Comparison of ENCODE assay signal across 1 cellular context in genomic region chr6:57317060-57317943, GRCh38.
TF ChIP-seq lines count a peak whose summit lies in the region.

TSS of gene PRIM2 (plus strand) at chr6:57317630. CDS start at chr6:57318446, 816 bp downstream.

TF ChIP-seq in HepG2, 621 proteins besides CTCF, POLR2A, EP300 and RAD21 (continued from another document and continues in another):
- TF ChIP-seq MED1 (CRISPR knock-in tag; IDR thresholded peaks at IDR 0.05) (0 out of 2 replicates have a peak, but pooled peaks have one; percentile 25), KDM1A (CRISPR knock-in tag; IDR thresholded peaks at IDR 0.05) (no peak), SIX4 (CRISPR knock-in tag; IDR thresholded peaks at IDR 0.05) (no peak), FOXK1 (CRISPR knock-in tag; IDR thresholded peaks at IDR 0.05; ENCODE audit: borderline replicate concordance, low read depth) (peak; percentile 45; the same call in 1 of the 2 replicates), ZNF576 (CRISPR knock-in tag; IDR thresholded peaks at IDR 0.05) (no peak), SP1 (IDR thresholded peaks at IDR 0.05) (no peak), SP1 (CRISPR knock-in tag; IDR thresholded peaks at IDR 0.05) (peak; percentile 60), CCDC6 (CRISPR knock-in tag; IDR thresholded peaks at IDR 0.05) (peak; percentile 75; the same call in 1 of the 2 replicates), ZFX (CRISPR knock-in tag; IDR thresholded peaks at IDR 0.05; ENCODE audit: low read depth) (peak; percentile 60), ZNF879 (CRISPR knock-in tag; IDR thresholded peaks at IDR 0.05) (peak; percentile 81; the same call in 1 of the 2 replicates), RFXAP (CRISPR knock-in tag; IDR thresholded peaks at IDR 0.05; ENCODE audit: borderline replicate concordance) (peak; percentile 79; the same call in 1 of the 2 replicates), HOXA3 (CRISPR knock-in tag; IDR thresholded peaks at IDR 0.05) (peak; percentile 79), SP5 (CRISPR knock-in tag; IDR thresholded peaks at IDR 0.05; ENCODE audit: borderline replicate concordance, low read depth) (peak; percentile 79), ZNF407 (CRISPR knock-in tag; IDR thresholded peaks at IDR 0.05; ENCODE audit: not compliant biosample characterization) (peak; percentile 35), JUN (CRISPR knock-in tag; IDR thresholded peaks at IDR 0.05) (peak; percentile 78), MTF2 (CRISPR knock-in tag; IDR thresholded peaks at IDR 0.05; ENCODE audit: borderline replicate concordance) (no peak), ZNF33A (CRISPR knock-in tag; IDR thresholded peaks at IDR 0.05; ENCODE audit: borderline replicate concordance) (peak; percentile 51; the same call in 1 of the 2 replicates), ELF1 (CRISPR knock-in tag; IDR thresholded peaks at IDR 0.05) (peak; percentile 95), ZBTB1 (CRISPR knock-in tag; IDR thresholded peaks at IDR 0.05; ENCODE audit: borderline replicate concordance) (no peak), ERF (CRISPR knock-in tag; IDR thresholded peaks at IDR 0.05) (0 out of 2 replicates have a peak, but pooled peaks have one; percentile 52), IRX3 (CRISPR knock-in tag; IDR thresholded peaks at IDR 0.05; ENCODE audit: borderline replicate concordance, low read depth) (0 out of 2 replicates have a peak, but pooled peaks have one; percentile 15), ESRRA (CRISPR knock-in tag; IDR thresholded peaks at IDR 0.05; ENCODE audit: low read depth) (0 out of 2 replicates have a peak, but pooled peaks have one; percentile 30), GFI1 (CRISPR knock-in tag; IDR thresholded peaks at IDR 0.05; ENCODE audit: borderline replicate concordance) (0 out of 2 replicates have a peak, but pooled peaks have one; percentile 49), TCF7 (IDR thresholded peaks at IDR 0.05; ENCODE audit: low read depth) (no peak), TEF (CRISPR knock-in tag; IDR thresholded peaks at IDR 0.05) (0 out of 2 replicates have a peak, but pooled peaks have one; percentile 8), ZFY (CRISPR knock-in tag; IDR thresholded peaks at IDR 0.05) (peak; percentile 66; the same call in 1 of the 2 replicates), TGIF2 (CRISPR knock-in tag; IDR thresholded peaks at IDR 0.05) (peak; percentile 95), ZBTB7A (CRISPR knock-in tag; IDR thresholded peaks at IDR 0.05) (no peak), U2AF2 (IDR thresholded peaks at IDR 0.05; ENCODE audit: low read depth, low read length) (no peak), SMARCE1 (IDR thresholded peaks at IDR 0.05; ENCODE audit: borderline replicate concordance) (no peak), REST (IDR thresholded peaks at IDR 0.05; ENCODE audit: borderline replicate concordance in 1 of 2, low read depth in 1 of 2, low read length in 2 of 2) (peak in 1 of 2 experiments; percentile 46; a peak in 1 of 4 replicates), SMAD1 (CRISPR knock-in tag; IDR thresholded peaks at IDR 0.05; ENCODE audit: borderline replicate concordance, low read depth) (no peak), SNRNP70 (IDR thresholded peaks at IDR 0.05; ENCODE audit: low read depth, low read length) (no peak), GRHL1 (CRISPR knock-in tag; conservative IDR thresholded peaks at IDR 0.05) (no peak), ZZZ3 (CRISPR knock-in tag; IDR thresholded peaks at IDR 0.05; ENCODE audit: borderline replicate concordance) (peak; percentile 72; the same call in 1 of the 2 replicates), HBP1 (CRISPR knock-in tag; IDR thresholded peaks at IDR 0.05; ENCODE audit: low read depth) (peak; percentile 98), ATRX (CRISPR knock-in tag; IDR thresholded peaks at IDR 0.05; ENCODE audit: borderline replicate concordance) (no peak), BRD4 (CRISPR knock-in tag; IDR thresholded peaks at IDR 0.05) (peak; percentile 84; the same call in 1 of the 2 replicates), ZNF30 (CRISPR knock-in tag; IDR thresholded peaks at IDR 0.05) (no peak), MYC (CRISPR knock-in tag; IDR thresholded peaks at IDR 0.05; ENCODE audit: borderline replicate concordance) (peak; percentile 48; the same call in 1 of the 2 replicates), POGZ (CRISPR knock-in tag; IDR thresholded peaks at IDR 0.05) (peak; percentile 62; the same call in 1 of the 2 replicates), ZNF431 (CRISPR knock-in tag; IDR thresholded peaks at IDR 0.05; ENCODE audit: borderline replicate concordance, low read depth) (no peak), ZNF841 (CRISPR knock-in tag; IDR thresholded peaks at IDR 0.05; ENCODE audit: borderline replicate concordance) (no peak), DMAP1 (CRISPR knock-in tag; IDR thresholded peaks at IDR 0.05) (peak; percentile 84), HINFP (CRISPR knock-in tag; IDR thresholded peaks at IDR 0.05; ENCODE audit: low read depth) (peak; percentile 62; the same call in 1 of the 2 replicates)
